Comparison of ENCODE assay signal across 1 cellular context in genomic region chr2:144517825-144518699, GRCh38.
TF ChIP-seq lines count a peak whose summit lies in the region.

No MANE protein-coding gene starts in this region.

TF ChIP-seq in SK-N-SH, 30 proteins besides CTCF, POLR2A, EP300 and RAD21:
- no peak for TF ChIP-seq REST (IDR thresholded peaks at IDR 0.05; ENCODE audit: low read depth, low read length)
- TF ChIP-seq GABPA (IDR thresholded peaks at IDR 0.05; ENCODE audit: low read depth) = no peak
